5 cellular contexts compared by ENCODE assay signal in genomic region chr15:30493947-30494346, GRCh38. TPM values are rescaled to one million over a fixed set of nuclear protein-coding genes. Genes with fewer than 3 reads are reported as not detected.
"Had no signal": no experiment of that assay in that cellular context is flagged by ENCODE, and none has a peak within 500 bp of the region (broad histone marks: within the 10 kb centered on the region; RNA-seq: fewer than 3 reads in every experiment).

No MANE protein-coding gene starts in this region.

RNA-seq across cellular contexts. Expression of gene GOLGA8Q, which starts 57.9 kb away (rescaled TPM):
- total RNA-seq: H4, H9, HT-29 had no signal
- polyA plus RNA-seq: GM23248, K562 had no signal
